ENCODE assay signal across 8 cellular contexts in the genomic region with DNA sequence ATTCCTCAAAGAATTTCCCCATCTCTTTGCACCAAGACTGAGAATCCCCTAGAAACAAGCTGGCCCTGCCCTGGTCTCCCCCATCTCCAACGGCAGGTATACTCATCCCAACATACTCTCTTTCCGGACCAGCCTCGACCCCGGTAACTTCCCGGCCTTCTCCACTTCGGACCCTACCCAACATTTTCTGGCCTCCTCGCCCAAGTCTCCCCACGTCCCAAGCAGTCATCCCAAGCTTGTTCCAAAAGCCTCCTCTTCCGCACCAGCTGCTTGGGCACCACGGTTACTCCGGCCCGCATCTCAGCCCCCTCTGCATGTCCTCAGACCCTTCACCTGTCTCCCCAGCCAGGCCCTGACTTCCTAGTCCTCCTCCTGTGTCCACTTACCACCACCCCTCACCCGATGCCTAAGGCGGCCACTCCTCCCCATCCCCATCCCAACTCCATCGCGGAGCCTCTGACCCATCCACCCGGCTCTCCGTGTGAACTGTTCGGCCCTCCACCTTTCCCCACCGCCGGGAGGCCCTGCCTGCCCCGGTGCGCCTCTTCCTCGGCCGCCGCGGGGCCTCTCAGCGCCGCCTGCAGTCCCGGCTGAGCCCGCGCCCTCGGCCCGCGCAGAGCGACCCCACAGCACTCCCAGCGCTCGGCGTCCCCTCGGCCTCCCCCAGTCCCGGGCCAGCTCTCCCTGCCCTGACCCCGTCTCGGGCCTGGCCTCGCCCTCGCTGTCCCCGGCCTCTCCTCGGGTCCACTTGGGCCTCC. TPM values are rescaled to one million over a fixed set of nuclear protein-coding genes. Genes with fewer than 3 reads are reported as not detected.
DNase-seq lines count a peak whose midpoint lies in the region; ATAC-seq and TF ChIP-seq lines count a peak whose summit lies in the region.

No MANE protein-coding gene starts in this region.

- CTCF ChIA-PET in MCF 10A (lab: Yijun Ruan, JAX): interaction anchor here (0.9 to 1.0 kb wide), 4 partner anchors 12 to 52 kb away, joined by 3 to 5 read pairs (median 4); no protein-coding TSS in a partner anchor

- TF ChIP-seq CTCF in MCF 10A (IDR thresholded peaks at IDR 0.05; ENCODE audit: unreplicated experiment): peak; percentile 11

- POLR2A ChIA-PET in MCF 10A (lab: Yijun Ruan, JAX): interaction anchor here (0.7 to 1.8 kb wide), 11 partner anchors 12 to 156 kb away, joined by 3 to 7 read pairs (median 4); partner anchors contain the start of genes CRK and RILP

- H3K9me3 Mint-ChIP-seq in MCF 10A (ENCODE audit: unreplicated experiment): no peaks in the 10 kb centered on the region

- no TSS peak for BruUV-seq in MCF 10A (replicated peaks; lab: Mats Ljungman, UMichigan)

- peak overlapping the region; percentile 97 for H3K27ac Mint-ChIP-seq in MCF 10A (ENCODE audit: low read depth, unreplicated experiment)

- H3K27me3 Mint-ChIP-seq in MCF 10A (ENCODE audit: insufficient read depth, unreplicated experiment): no peaks in the 10 kb centered on the region

- DNase-seq in ELF-1 (ENCODE audit: low read depth, low spot score) (peak; percentile 49), T-helper 1 cell (peak in 3 of 5 donors; percentile 8 to 28 (median 27)), MCF 10A (ENCODE audit: unreplicated experiment) (no peak), kidney tubule cell (ENCODE audit: low spot score) (peak; percentile 23), occipital lobe (lab: John Stamatoyannopoulos, UW) (no peak)
- DNase-seq in stimulated activated CD4-positive, alpha-beta T cell treated with anti-CD3 and anti-CD28 coated beads, Interleukin-4, amount 100 ng/mL, for 4 hours: peak; percentile 19 to 40

- peaks cover 22% of the 10 kb centered on the region for H3K36me3 Mint-ChIP-seq in MCF 10A (ENCODE audit: insufficient read depth, unreplicated experiment)

- peaks cover 14% of the 10 kb centered on the region for H3K4me1 Mint-ChIP-seq in MCF 10A (ENCODE audit: insufficient read depth, unreplicated experiment)

- peak overlapping the region; percentile 90 for H3K4me3 Mint-ChIP-seq in MCF 10A (ENCODE audit: unreplicated experiment)

- intact Hi-C loops in MCF 10A (cut with micrococcal nuclease): loop anchor here (2.0 kb wide), 1 partner anchor 105 kb away; the partner anchor contains the start of gene CRK

- ATAC-seq in HG02763 (IDR thresholded peaks at IDR 0.05; ENCODE audit: unreplicated experiment) (peak; percentile 12), GM21528 (IDR thresholded peaks at IDR 0.05; ENCODE audit: low FRiP score, unreplicated experiment) (no peak)

RNA-seq across cellular contexts. Expression of gene PITPNA, which starts 1.0 kb away (rescaled TPM):
- total RNA-seq in MCF 10A (2022) (79.6 and 99.8 TPM in 2 replicates), occipital lobe (15.1 TPM)

RNA-seq across cellular contexts. Expression of gene INPP5K, which starts 45.2 kb away (rescaled TPM):
- total RNA-seq in MCF 10A (2022): 25.5 and 28.9 TPM in 2 replicates
- total RNA-seq in occipital lobe: 43.2 TPM

Comparison
In these comparisons a context has a peak if more than half of its experiments do, and no peak if none do; other contexts are left out.
1. DNase-seq: peak in ELF-1 (single experiment), T-helper 1 cell (3 of 5), kidney tubule cell (single experiment) and stimulated activated CD4-positive, alpha-beta T cell treated with anti-CD3 and anti-CD28 coated beads, Interleukin-4, amount 100 ng/mL, for 4 hours (2 of 2); none in MCF 10A (single experiment) and occipital lobe (single experiment).